ENCODE assay signal across 6 cellular contexts in the genomic region with DNA sequence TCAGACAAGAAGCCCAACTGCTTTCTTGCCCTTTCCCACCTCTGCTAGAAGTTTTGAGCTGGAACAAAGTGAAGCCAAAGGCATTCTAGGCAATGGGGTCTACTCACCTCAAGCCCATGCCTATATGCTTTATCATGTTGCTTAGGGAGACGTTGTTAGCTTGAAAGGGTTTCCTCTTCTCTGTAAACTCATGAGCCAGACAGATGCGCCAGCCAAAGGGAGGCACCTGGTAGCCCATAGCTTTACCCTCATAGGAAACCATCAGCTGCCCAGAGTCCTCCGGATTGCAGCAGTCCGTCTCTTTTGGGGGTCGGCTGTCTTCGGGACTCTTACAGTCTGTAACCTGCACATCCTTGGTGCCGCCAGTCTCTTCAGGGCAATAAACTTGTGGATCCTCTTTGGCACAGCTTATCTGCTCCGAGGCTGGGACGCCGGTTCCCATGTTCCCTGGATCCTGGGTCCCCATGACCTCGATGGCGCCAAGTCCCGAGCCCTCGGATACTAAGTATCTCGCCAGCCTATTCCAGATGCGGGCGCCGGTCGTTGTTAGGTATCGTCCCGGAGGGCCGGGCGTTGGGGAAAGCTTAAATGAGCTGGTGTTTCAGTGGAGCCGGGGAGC. TPM values are rescaled to one million over a fixed set of nuclear protein-coding genes. Genes with fewer than 3 reads are reported as not detected.
DNase-seq lines count a peak whose midpoint lies in the region; TF ChIP-seq lines count a peak whose summit lies in the region.

No MANE protein-coding gene starts in this region.

- DNase-seq in activated naive CD4-positive, alpha-beta T cell treated with anti-CD3 and anti-CD28 coated beads, Interleukin-2, amount 10 ng/mL, durations not matched to agents 7 days and 5 days = peak; percentile 46
- no peak for DNase-seq in activated naive CD4-positive, alpha-beta T cell treated with Interleukin-2 at 50 U/mL for 16 hours
- DNase-seq in endodermal cell = no peak
- DNase-seq in posterior vena cava (ENCODE audit: low spot score) = no peak
- no peak for DNase-seq in mesenteric fat pad (ENCODE audit: low spot score)

- H3K27me3 ChIP-seq in endodermal cell (ENCODE audit: control insufficient read depth, insufficient read depth, low read length, poor library complexity, severe bottlenecking) (no peaks in the 10 kb centered on the region), skeletal muscle tissue (ENCODE audit: control insufficient read depth in 3 of 3, insufficient read depth in 3 of 3, low read length in 3 of 3) (no peaks in the 10 kb centered on the region)

- H3K27ac Mint-ChIP-seq in activated naive CD4-positive, alpha-beta T cell treated with anti-CD3 and anti-CD28 coated beads, Interleukin-2, amount 10 ng/mL, durations not matched to agents 7 days and 5 days = peak overlapping the region; percentile 58
- H3K27ac Mint-ChIP-seq in endodermal cell = peak overlapping the region; percentile 92

- H3K4me1 ChIP-seq in endodermal cell (ENCODE audit: control insufficient read depth, insufficient read depth, low read length) = no peaks in the 10 kb centered on the region
- H3K4me1 ChIP-seq in skeletal muscle tissue (ENCODE audit: control insufficient read depth in 3 of 3, insufficient read depth in 3 of 3, low read length in 3 of 3) = peaks cover 45 to 62% (median 50%) of the 10 kb centered on the region in 3 donors

- H3K27ac ChIP-seq in endodermal cell (ENCODE audit: low read depth, low read length) (no peak overlapping the region), skeletal muscle tissue (ENCODE audit: low read depth, low read length) (peak overlapping the region; percentile 92)

- 0 to 1% methylated on average over 11 to 24 of the region's 24 CpGs for WGBS in endodermal cell (ENCODE audit: insufficient coverage in 1 of 2, insufficient read length in 1 of 2), 2 experiments

- H3K4me3 ChIP-seq in endodermal cell (ENCODE audit: low read length) (peak overlapping the region; percentile 94), skeletal muscle tissue (ENCODE audit: low read length in 3 of 3) (peak overlapping the region; percentile 84 to 89 (median 87))

- H3K4me3 Mint-ChIP-seq in activated naive CD4-positive, alpha-beta T cell treated with anti-CD3 and anti-CD28 coated beads, Interleukin-2, amount 10 ng/mL, durations not matched to agents 7 days and 5 days = peak overlapping the region; percentile 86
- H3K4me3 Mint-ChIP-seq in endodermal cell = peak overlapping the region; percentile 92

- H3K9me3 Mint-ChIP-seq in activated naive CD4-positive, alpha-beta T cell treated with anti-CD3 and anti-CD28 coated beads, Interleukin-2, amount 10 ng/mL, durations not matched to agents 7 days and 5 days = no peaks in the 10 kb centered on the region
- H3K9me3 Mint-ChIP-seq in endodermal cell = no peaks in the 10 kb centered on the region

- CTCF ChIA-PET in activated naive CD4-positive, alpha-beta T cell treated with anti-CD3 and anti-CD28 coated beads, Interleukin-2, amount 10 ng/mL, durations not matched to agents 7 days and 5 days (lab: Charles Lee) = interaction anchor here (0.6 to 6.6 kb wide), 15 partner anchors 8 to 198 kb away, joined by 3 to 83 read pairs (median 5); partner anchors contain the start of genes CCDC107, CREB3, RMRP and TLN1

- H3K36me3 Mint-ChIP-seq in activated naive CD4-positive, alpha-beta T cell treated with anti-CD3 and anti-CD28 coated beads, Interleukin-2, amount 10 ng/mL, durations not matched to agents 7 days and 5 days = peaks cover 45% of the 10 kb centered on the region
- H3K36me3 Mint-ChIP-seq in endodermal cell (ENCODE audit: low read depth) = peaks cover 39% of the 10 kb centered on the region

- peaks cover 49% of the 10 kb centered on the region for H3K4me1 Mint-ChIP-seq in activated naive CD4-positive, alpha-beta T cell treated with anti-CD3 and anti-CD28 coated beads, Interleukin-2, amount 10 ng/mL, durations not matched to agents 7 days and 5 days
- peaks cover 24% of the 10 kb centered on the region for H3K4me1 Mint-ChIP-seq in endodermal cell

- intact Hi-C loops in posterior vena cava (cut with DNase I) = loop anchor here in 1 of 2 donors (5.0 kb wide), 1 partner anchor 51 kb away; no protein-coding TSS in a partner anchor

- H3K36me3 ChIP-seq in endodermal cell (ENCODE audit: control insufficient read depth, insufficient read depth, low read length) = peaks cover 50% of the 10 kb centered on the region
- H3K36me3 ChIP-seq in skeletal muscle tissue (ENCODE audit: control insufficient read depth in 3 of 3, insufficient read depth in 3 of 3, low read length in 3 of 3) = peaks cover 47 to 52% (median 48%) of the 10 kb centered on the region in 3 donors

- H3K9ac ChIP-seq in endodermal cell (ENCODE audit: extremely low read depth, low read length, poor library complexity, severe bottlenecking) (peak overlapping the region; percentile 77), skeletal muscle tissue (ENCODE audit: low read depth in 1 of 3, low read length in 3 of 3) (peak overlapping the region; percentile 79 to 97 (median 96))

- TF ChIP-seq CTCF in endodermal cell (conservative IDR thresholded peaks at IDR 0.05) = no peak

- no peaks in the 10 kb centered on the region for H3K27me3 Mint-ChIP-seq in activated naive CD4-positive, alpha-beta T cell treated with anti-CD3 and anti-CD28 coated beads, Interleukin-2, amount 10 ng/mL, durations not matched to agents 7 days and 5 days
- no peaks in the 10 kb centered on the region for H3K27me3 Mint-ChIP-seq in endodermal cell (ENCODE audit: insufficient read depth)

- H3K9me3 ChIP-seq in endodermal cell (ENCODE audit: control insufficient read depth, low read length) (no peaks in the 10 kb centered on the region), skeletal muscle tissue (ENCODE audit: control insufficient read depth in 3 of 3, low read length in 3 of 3) (no peaks in the 10 kb centered on the region)

RNA-seq across cellular contexts. Expression of gene GBA2, which starts 0.7 kb away (rescaled TPM):
- 100 to 1,000 TPM; 107 to 117 TPM for total RNA-seq in endodermal cell
- polyA plus RNA-seq in endodermal cell (2013, experiment 1 of 2) = 73.2 TPM
- 61.5 TPM for polyA plus RNA-seq in endodermal cell (2013, experiment 2 of 2)
- total RNA-seq in skeletal muscle tissue = 31.3 TPM
- 10 to 100 TPM; 50.1 to 57.7 TPM for total RNA-seq in posterior vena cava
- 54.5 TPM for total RNA-seq in mesenteric fat pad

RNA-seq across cellular contexts. Expression of gene RGP1, which starts 0.7 kb away (rescaled TPM):
- total RNA-seq in endodermal cell (10 to 100 TPM; 24.6 to 30.1 TPM), skeletal muscle tissue (7.8 TPM), posterior vena cava (10 to 100 TPM; 27.8 to 29.5 TPM), mesenteric fat pad (25.0 TPM)
- 21.1 TPM for polyA plus RNA-seq in endodermal cell (2013, experiment 1 of 2)
- 20.2 TPM for polyA plus RNA-seq in endodermal cell (2013, experiment 2 of 2)

RNA-seq across cellular contexts. Expression of gene MSMP, which starts 5.7 kb away (rescaled TPM):
- total RNA-seq in endodermal cell (under 1 TPM in 1 of 2 donors, not detected in 1; 0.66 TPM), skeletal muscle tissue (not detected), posterior vena cava (1 to 10 TPM in 1 of 2 donors, not detected in 1; 1.7 TPM), mesenteric fat pad (not detected)
- not detected for polyA plus RNA-seq in endodermal cell (2013, experiment 1 of 2)
- polyA plus RNA-seq in endodermal cell (2013, experiment 2 of 2) = not detected

RNA-seq across cellular contexts. Expression of gene CREB3, which starts 15.9 kb away (rescaled TPM):
- total RNA-seq in endodermal cell = 10 to 100 TPM; 28.1 to 33.6 TPM
- polyA plus RNA-seq in endodermal cell (2013, experiment 1 of 2) = 31.0 TPM
- polyA plus RNA-seq in endodermal cell (2013, experiment 2 of 2) = 28.4 TPM
- 20.9 TPM for total RNA-seq in skeletal muscle tissue
- total RNA-seq in posterior vena cava = 10 to 100 TPM; 41.7 to 53.0 TPM
- total RNA-seq in mesenteric fat pad = 42.5 TPM

RNA-seq across cellular contexts. Expression of gene TLN1, which starts 16.4 kb away (rescaled TPM):
- total RNA-seq in endodermal cell (100 to 1,000 TPM; 117 to 123 TPM), skeletal muscle tissue (90.8 TPM), posterior vena cava (100 to 1,000 TPM; 816 to 836 TPM), mesenteric fat pad (622 TPM)
- polyA plus RNA-seq in endodermal cell (2013, experiment 1 of 2) = 48.3 TPM
- 50.9 TPM for polyA plus RNA-seq in endodermal cell (2013, experiment 2 of 2)
